ENCODE assay signal across 25 cellular contexts in genomic region chr15:22241451-22241850, GRCh38.
"Had no signal": no experiment of that assay in that cellular context is flagged by ENCODE, and none has a peak within 500 bp of the region (broad histone marks: within the 10 kb centered on the region; RNA-seq: fewer than 3 reads in every experiment).

No MANE protein-coding gene starts in this region.

- H3K27ac Mint-ChIP-seq: activated CD4-positive, alpha-beta T cell treated with anti-CD3 and anti-CD28 coated beads for 36 hours; activated CD4-positive, alpha-beta T cell treated with anti-CD3 and anti-CD28 coated beads, Interleukin-2, amount 10 ng/mL, durations not matched to agents 24 days and 14 days; activated CD8-positive, alpha-beta T cell treated with anti-CD3 and anti-CD28 coated beads for 36 hours; activated naive CD4-positive, alpha-beta T cell treated with anti-CD3 and anti-CD28 coated beads, Interleukin-2, amount 10 ng/mL, durations not matched to agents 7 days and 5 days; activated naive CD8-positive, alpha-beta T cell; activated T-helper 17 cell treated with anti-CD3 and anti-CD28 coated beads, Interleukin-2, amount 50 U/mL, for 72 hours; dendritic cell treated with granulocyte-macrophage colony-stimulating factor and Interleukin-4, amounts not matched to agents 40 ng/mL and 50 ng/mL, for 4 days; endodermal cell; T-helper 17 cell had no signal

- H3K4me3 ChIP-seq: coronary artery, dorsolateral prefrontal cortex had no signal

- H3K4me1 Mint-ChIP-seq: activated CD4-positive, alpha-beta T cell treated with anti-CD3 and anti-CD28 coated beads, Interleukin-2, amount 10 ng/mL, durations not matched to agents 24 days and 14 days; activated naive CD4-positive, alpha-beta T cell treated with anti-CD3 and anti-CD28 coated beads, Interleukin-2, amount 10 ng/mL, durations not matched to agents 7 days and 5 days; activated T-helper 17 cell treated with anti-CD3 and anti-CD28 coated beads, Interleukin-2, amount 50 U/mL, for 72 hours; central memory CD8-positive, alpha-beta T cell; endodermal cell had no signal

- H3K27me3 Mint-ChIP-seq: activated CD4-positive, alpha-beta T cell treated with anti-CD3 and anti-CD28 coated beads, Interleukin-2, amount 10 ng/mL, durations not matched to agents 24 days and 14 days; central memory CD8-positive, alpha-beta T cell had no signal

- H3K9me3 Mint-ChIP-seq: activated CD4-positive, alpha-beta T cell treated with anti-CD3 and anti-CD28 coated beads, Interleukin-2, amount 10 ng/mL, durations not matched to agents 24 days and 14 days; activated CD8-positive, alpha-beta T cell treated with anti-CD3 and anti-CD28 coated beads for 36 hours; activated naive CD4-positive, alpha-beta T cell treated with anti-CD3 and anti-CD28 coated beads, Interleukin-2, amount 10 ng/mL, durations not matched to agents 7 days and 5 days; activated T-cell treated with anti-CD3 and anti-CD28 coated beads, Interleukin-2, amount 50 U/mL, for 4 hours; central memory CD8-positive, alpha-beta T cell; dendritic cell treated with granulocyte-macrophage colony-stimulating factor and Interleukin-4, amounts not matched to agents 40 ng/mL and 50 ng/mL, for 4 days had no signal

- H3K36me3 ChIP-seq: brain microvascular endothelial cell had no signal

- H3K27ac ChIP-seq: brain microvascular endothelial cell, coronary artery, dorsolateral prefrontal cortex had no signal

- H3K36me3 Mint-ChIP-seq: activated naive CD4-positive, alpha-beta T cell treated with anti-CD3 and anti-CD28 coated beads, Interleukin-2, amount 10 ng/mL, durations not matched to agents 7 days and 5 days; activated naive CD8-positive, alpha-beta T cell had no signal

- DNase-seq: activated CD4-positive, alpha-beta T cell treated with anti-CD3 and anti-CD28 coated beads for 36 hours; activated CD4-positive, alpha-beta T cell treated with anti-CD3 and anti-CD28 coated beads, Interleukin-2, amount 10 ng/mL, durations not matched to agents 24 days and 14 days; activated CD4-positive, CD25-positive, alpha-beta regulatory T cell; activated CD4-positive, CD25-positive, alpha-beta regulatory T cell treated with anti-CD3 and anti-CD28 coated beads, Interleukin-2, amount 50 U/mL, for 72 hours; activated CD8-positive, alpha-beta memory T cell treated with anti-CD3 and anti-CD28 coated beads for 24 hours; activated CD8-positive, alpha-beta T cell treated with anti-CD3 and anti-CD28 coated beads for 36 hours; activated gamma-delta T cell; activated naive CD4-positive, alpha-beta T cell; activated naive CD4-positive, alpha-beta T cell treated with anti-CD3 and anti-CD28 coated beads, Interleukin-2, amount 10 ng/mL, durations not matched to agents 7 days and 5 days; activated T-cell treated with anti-CD3 and anti-CD28 coated beads, Interleukin-2, amount 50 U/mL, for 4 hours; amniotic stem cell; anterior cingulate cortex; brain microvascular endothelial cell; effector memory CD4-positive, alpha-beta T cell; endodermal cell; foreskin fibroblast; T-helper 1 cell; T-helper 17 cell had no signal

- ATAC-seq: activated CD4-positive, alpha-beta T cell treated with anti-CD3 and anti-CD28 coated beads for 36 hours; activated CD8-positive, alpha-beta T cell treated with anti-CD3 and anti-CD28 coated beads for 36 hours; activated T-cell treated with anti-CD3 and anti-CD28 coated beads, Interleukin-2, amount 50 U/mL, for 4 hours; activated T-helper 17 cell treated with anti-CD3 and anti-CD28 coated beads, Interleukin-2, amount 50 U/mL, for 72 hours; esophagus mucosa; T-helper 17 cell had no signal

- H3K4me3 Mint-ChIP-seq: activated CD4-positive, alpha-beta T cell treated with anti-CD3 and anti-CD28 coated beads for 36 hours; activated CD4-positive, alpha-beta T cell treated with anti-CD3 and anti-CD28 coated beads, Interleukin-2, amount 10 ng/mL, durations not matched to agents 24 days and 14 days; activated CD8-positive, alpha-beta T cell treated with anti-CD3 and anti-CD28 coated beads for 36 hours; activated naive CD4-positive, alpha-beta T cell treated with anti-CD3 and anti-CD28 coated beads, Interleukin-2, amount 10 ng/mL, durations not matched to agents 7 days and 5 days; activated naive CD8-positive, alpha-beta T cell; activated T-cell treated with anti-CD3 and anti-CD28 coated beads, Interleukin-2, amount 50 U/mL, for 4 hours; activated T-helper 17 cell treated with anti-CD3 and anti-CD28 coated beads, Interleukin-2, amount 50 U/mL, for 72 hours; central memory CD8-positive, alpha-beta T cell; dendritic cell treated with granulocyte-macrophage colony-stimulating factor and Interleukin-4, amounts not matched to agents 40 ng/mL and 50 ng/mL, for 4 days; endodermal cell; T-helper 17 cell had no signal

- H3K27me3 ChIP-seq: brain microvascular endothelial cell had no signal
